In genomic region chr15:101538177-101538576, GRCh38 we compare ENCODE assay signal across 1 cellular context.
TF ChIP-seq lines count a peak whose summit lies in the region.

No MANE protein-coding gene starts in this region.

TF ChIP-seq in HepG2, 621 proteins besides CTCF, POLR2A, EP300 and RAD21 (continued from another document):
- TF ChIP-seq IKZF4 (CRISPR knock-in tag; IDR thresholded peaks at IDR 0.05; ENCODE audit: borderline replicate concordance, low read depth, not compliant biosample characterization) = no peak
- TF ChIP-seq ZBTB25 (CRISPR knock-in tag; IDR thresholded peaks at IDR 0.05) = 0 out of 2 replicates have a peak, but pooled peaks have one; percentile 28
- TF ChIP-seq KLF15 (CRISPR knock-in tag; IDR thresholded peaks at IDR 0.05; ENCODE audit: borderline replicate concordance) = no peak
- TF ChIP-seq CCDC6 (CRISPR knock-in tag; IDR thresholded peaks at IDR 0.05) = no peak
- no peak for TF ChIP-seq TEF (CRISPR knock-in tag; IDR thresholded peaks at IDR 0.05)
- TF ChIP-seq FOXA1 (IDR thresholded peaks at IDR 0.05) = no peak
- no peak for TF ChIP-seq FOXA1 (CRISPR knock-in tag; IDR thresholded peaks at IDR 0.05)
- TF ChIP-seq PHF21A (CRISPR knock-in tag; IDR thresholded peaks at IDR 0.05) = no peak
- TF ChIP-seq ZNF792 (CRISPR knock-in tag; IDR thresholded peaks at IDR 0.05) = 0 out of 2 replicates have a peak, but pooled peaks have one; percentile 5
- TF ChIP-seq ARID4A (CRISPR knock-in tag; IDR thresholded peaks at IDR 0.05; ENCODE audit: borderline replicate concordance) = no peak
